Comparison of ENCODE assay signal across 1 cellular context in the genomic region with DNA sequence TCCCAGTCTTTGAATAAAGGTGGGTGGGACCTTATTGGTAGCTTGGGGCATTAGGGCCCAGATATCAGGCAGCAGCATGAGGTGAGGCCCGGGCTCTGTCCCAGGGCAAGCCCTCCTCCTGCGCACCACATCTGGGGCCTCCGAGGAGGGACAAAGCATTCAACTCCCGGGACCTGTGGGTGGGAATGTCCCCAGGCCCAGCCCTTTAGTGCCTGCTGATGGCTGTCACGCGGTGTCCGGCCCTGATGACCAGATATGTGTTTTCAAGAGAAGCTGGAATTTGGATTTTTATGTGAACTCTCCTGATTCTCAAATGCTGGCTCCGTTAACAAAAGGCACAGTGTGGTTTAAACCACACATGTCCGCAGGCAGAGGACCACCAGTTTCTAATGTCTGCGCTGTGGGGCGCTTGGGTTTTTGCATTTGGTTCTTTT.
TF ChIP-seq lines count a peak whose summit lies in the region.

No MANE protein-coding gene starts in this region.

TF ChIP-seq in A549, 52 proteins besides CTCF, POLR2A, EP300 and RAD21:
- TF ChIP-seq, protein P1, sequence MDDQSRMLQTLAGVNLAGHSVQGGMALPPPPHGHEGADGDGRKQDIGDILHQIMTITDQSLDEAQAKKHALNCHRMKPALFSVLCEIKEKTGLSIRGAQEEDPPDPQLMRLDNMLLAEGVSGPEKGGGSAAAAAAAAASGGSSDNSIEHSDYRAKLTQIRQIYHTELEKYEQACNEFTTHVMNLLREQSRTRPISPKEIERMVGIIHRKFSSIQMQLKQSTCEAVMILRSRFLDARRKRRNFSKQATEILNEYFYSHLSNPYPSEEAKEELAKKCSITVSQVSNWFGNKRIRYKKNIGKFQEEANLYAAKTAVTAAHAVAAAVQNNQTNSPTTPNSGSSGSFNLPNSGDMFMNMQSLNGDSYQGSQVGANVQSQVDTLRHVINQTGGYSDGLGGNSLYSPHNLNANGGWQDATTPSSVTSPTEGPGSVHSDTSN (IDR thresholded peaks at IDR 0.05) = no peak
- TF ChIP-seq GATA3 (IDR thresholded peaks at IDR 0.05; ENCODE audit: borderline replicate concordance) (no peak), RNF2 (IDR thresholded peaks at IDR 0.05; ENCODE audit: borderline replicate concordance, low read depth) (no peak), CBX2 (IDR thresholded peaks at IDR 0.05; ENCODE audit: borderline replicate concordance, low read depth) (no peak), HOXB13 (CRISPR knock-in tag; IDR thresholded peaks at IDR 0.05; ENCODE audit: low read depth) (no peak), MYC (IDR thresholded peaks at IDR 0.05; ENCODE audit: borderline replicate concordance, low read length) (no peak), EHF (CRISPR knock-in tag; IDR thresholded peaks at IDR 0.05) (no peak), TFCP2L1 (CRISPR knock-in tag; IDR thresholded peaks at IDR 0.05) (no peak), EHMT2 (IDR thresholded peaks at IDR 0.05; ENCODE audit: low read depth) (no peak), ZC3H11A (IDR thresholded peaks at IDR 0.05) (no peak), FOSB (CRISPR knock-in tag; IDR thresholded peaks at IDR 0.05) (no peak), HEYL (CRISPR knock-in tag; IDR thresholded peaks at IDR 0.05) (no peak), HOXB5 (CRISPR knock-in tag; IDR thresholded peaks at IDR 0.05) (no peak), ZFP36 (IDR thresholded peaks at IDR 0.05; ENCODE audit: borderline replicate concordance, partially characterized antibody) (no peak), CHD4 (IDR thresholded peaks at IDR 0.05; ENCODE audit: borderline replicate concordance) (no peak), HOXA7 (CRISPR knock-in tag; IDR thresholded peaks at IDR 0.05) (no peak), TP53 (CRISPR knock-in tag; IDR thresholded peaks at IDR 0.05) (no peak)
- TF ChIP-seq, protein P2, sequence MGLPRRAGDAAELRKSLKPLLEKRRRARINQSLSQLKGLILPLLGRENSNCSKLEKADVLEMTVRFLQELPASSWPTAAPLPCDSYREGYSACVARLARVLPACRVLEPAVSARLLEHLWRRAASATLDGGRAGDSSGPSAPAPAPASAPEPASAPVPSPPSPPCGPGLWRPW (IDR thresholded peaks at IDR 0.05) = no peak
